ENCODE assay signal across 16 cellular contexts in genomic region chr17:13510062-13510461, GRCh38.
DNase-seq lines count a peak whose midpoint lies in the region; ATAC-seq, FAIRE-seq and TF ChIP-seq lines count a peak whose summit lies in the region.
"Had no signal": no experiment of that assay in that cellular context is flagged by ENCODE, and none has a peak within 500 bp of the region (broad histone marks: within the 10 kb centered on the region; RNA-seq: fewer than 3 reads in every experiment).

No MANE protein-coding gene starts in this region.

- POLR2A ChIA-PET in CD8-positive, alpha-beta memory T cell (lab: Charles Lee) = no interaction called here
- POLR2A ChIA-PET in GM12878 (lab: Charles Lee) = interaction anchor here (0.6 to 2.1 kb wide), 4 partner anchors 9 to 107 kb away, joined by 3 to 8 read pairs (median 4); no protein-coding TSS in a partner anchor

- H3K9me3 ChIP-seq in CD8-positive, alpha-beta memory T cell (ENCODE audit: low read length) = no peaks in the 10 kb centered on the region
- H3K9me3 ChIP-seq in GM12878 (replicated peaks; ENCODE audit: control insufficient read depth, insufficient read depth, low read length) = no peaks in the 10 kb centered on the region
- H3K9me3 ChIP-seq in suprapubic skin = no peaks in the 10 kb centered on the region
- H3K9me3 ChIP-seq: breast epithelium, ovary had no signal

- TF ChIP-seq EP300 in GM12878 (IDR thresholded peaks at IDR 0.05; ENCODE audit: borderline replicate concordance in 1 of 2, control insufficient read depth in 1 of 2, low read depth in 2 of 2, low read length in 2 of 2) = no peak
- no peak for TF ChIP-seq EP300 in suprapubic skin (IDR thresholded peaks at IDR 0.05)

- H3K4me1 Mint-ChIP-seq in CD8-positive, alpha-beta memory T cell = peaks cover 0 to 16% (median 0%) of the 10 kb centered on the region in 3 donors
- peaks cover 57% of the 10 kb centered on the region for H3K4me1 Mint-ChIP-seq in mesothelial cell of epicardium

- TF ChIP-seq RAD21 in GM12878 (IDR thresholded peaks at IDR 0.05; ENCODE audit: insufficient read depth, low read depth, low read length) = no peak

- RAD21 ChIA-PET in GM12878 (lab: Charles Lee; ENCODE audit: unreplicated experiment) = interaction anchor here (0.6 to 3.5 kb wide), 5 partner anchors 8 to 17 kb away, joined by 3 to 32 read pairs (median 5); no protein-coding TSS in a partner anchor

- no peaks in the 10 kb centered on the region for H3K27me3 ChIP-seq in CD8-positive, alpha-beta memory T cell (ENCODE audit: insufficient read depth, low read length, poor library complexity, severe bottlenecking)
- H3K27me3 ChIP-seq in GM12878 (replicated peaks in 1 of 2; ENCODE audit: control insufficient read depth in 2 of 2, insufficient read depth in 2 of 2, low read length in 1 of 2) (no peaks in the 10 kb centered on the region), suprapubic skin (no peaks in the 10 kb centered on the region)
- H3K27me3 ChIP-seq: breast epithelium, ovary had no signal

- no peaks in the 10 kb centered on the region for H3K4me1 ChIP-seq in CD8-positive, alpha-beta memory T cell (ENCODE audit: insufficient read depth, low read length)
- no peaks in the 10 kb centered on the region for H3K4me1 ChIP-seq in GM12878 (ENCODE audit: control insufficient read depth, insufficient read depth, low read length)
- no peaks in the 10 kb centered on the region for H3K4me1 ChIP-seq in suprapubic skin
- H3K4me1 ChIP-seq: breast epithelium had no signal

- BruUV-seq in GM12878 (replicated peaks; lab: Mats Ljungman, UMichigan) = TSS peak; percentile 67

- no peak overlapping the region for H3K4me3 ChIP-seq in CD8-positive, alpha-beta memory T cell (ENCODE audit: low read length)
- 0 out of 2 replicates have a peak overlapping the region, but pooled peaks have one; percentile 8 for H3K4me3 ChIP-seq in GM12878
- H3K4me3 ChIP-seq in suprapubic skin = no peak overlapping the region
- H3K4me3 ChIP-seq: breast epithelium, ovary had no signal

- H3K36me3 ChIP-seq in CD8-positive, alpha-beta memory T cell (ENCODE audit: insufficient read depth, low read length) = no peaks in the 10 kb centered on the region
- H3K36me3 ChIP-seq in GM12878 (ENCODE audit: control insufficient read depth in 2 of 2, insufficient read depth in 2 of 2, low read length in 1 of 2) (no peaks in the 10 kb centered on the region), suprapubic skin (no peaks in the 10 kb centered on the region)
- H3K36me3 ChIP-seq: breast epithelium, ovary had no signal

- H3K27me3 Mint-ChIP-seq in CD8-positive, alpha-beta memory T cell = peaks cover 5 to 9% of the 10 kb centered on the region in 2 donors
- H3K27me3 Mint-ChIP-seq in mesothelial cell of epicardium (ENCODE audit: low read depth) = no peaks in the 10 kb centered on the region

- H3K36me3 Mint-ChIP-seq in CD8-positive, alpha-beta memory T cell = no peaks in the 10 kb centered on the region
- H3K36me3 Mint-ChIP-seq in mesothelial cell of epicardium = no peaks in the 10 kb centered on the region

- SMC1A ChIA-PET in GM12878 (lab: Charles Lee; ENCODE audit: uncharacterized antibody, unreplicated experiment) = interaction anchor here (0.6 to 4.9 kb wide), 4 partner anchors 10 to 27 kb away, joined by 3 to 24 read pairs (median 12); no protein-coding TSS in a partner anchor

- H3K9ac ChIP-seq in GM12878 (ENCODE audit: control insufficient read depth, insufficient read depth, low read length) = no peak overlapping the region; the same call in 1 of the 2 replicates

- no peak for TF ChIP-seq CTCF in GM12878 (IDR thresholded peaks at IDR 0.05 in 2 of 3, conservative IDR thresholded peaks at IDR 0.05 in 1 of 3; ENCODE audit: control insufficient read depth in 2 of 3, extremely low read depth in 1 of 3, insufficient read depth in 1 of 3, low read depth in 3 of 3, low read length in 3 of 3)
- TF ChIP-seq CTCF in mesothelial cell of epicardium (IDR thresholded peaks at IDR 0.05; ENCODE audit: unreplicated experiment) = no peak
- no peak for TF ChIP-seq CTCF in suprapubic skin (IDR thresholded peaks at IDR 0.05)

- H3K4me3 Mint-ChIP-seq in CD8-positive, alpha-beta memory T cell = no peak overlapping the region
- peak overlapping the region; percentile 3 for H3K4me3 Mint-ChIP-seq in mesothelial cell of epicardium
- H3K4me3 Mint-ChIP-seq: activated CD8-positive, alpha-beta memory T cell treated with anti-CD3 and anti-CD28 coated beads, Interleukin-2, amount 10 ng/mL, durations not matched to agents 7 days and 5 days had no signal

- peak overlapping the region; percentile 40; the same call in 1 of the 2 replicates for H3K4me2 ChIP-seq in GM12878 (ENCODE audit: control insufficient read depth, insufficient read depth)

- peak; percentile 37 for ATAC-seq in HG03432 (IDR thresholded peaks at IDR 0.05; ENCODE audit: unreplicated experiment)
- ATAC-seq in GM12878 = no peak
- ATAC-seq in GM18909 (IDR thresholded peaks at IDR 0.05; ENCODE audit: poor library complexity, unreplicated experiment) = no peak
- ATAC-seq: activated CD8-positive, alpha-beta memory T cell treated with anti-CD3 and anti-CD28 coated beads, Interleukin-2, amount 10 ng/mL, durations not matched to agents 7 days and 5 days had no signal

- intact Hi-C loops in GM12878 (cut with micrococcal nuclease; ENCODE audit: unreplicated experiment) = no loop called here

- DNase-seq in CD8-positive, alpha-beta memory T cell = no peak
- DNase-seq in GM12878 (ENCODE audit: low read depth, low spot score) = no peak
- DNase-seq in mesothelial cell of epicardium (ENCODE audit: low spot score in 2 of 2, unreplicated experiment in 2 of 2) = no peak
- no peak for DNase-seq in dermis blood vessel endothelial cell
- DNase-seq in suprapubic skin (ENCODE audit: low spot score in 2 of 2) = no peak
- no peak for DNase-seq in NCI-H2107 treated with DMSO at 0.1 percent for 48 hours (lab: John Stamatoyannopoulos, UW; ENCODE audit: unreplicated experiment)
- DNase-seq: activated CD8-positive, alpha-beta memory T cell treated with anti-CD3 and anti-CD28 coated beads, Interleukin-2, amount 10 ng/mL, durations not matched to agents 7 days and 5 days; DMS153; effector memory CD4-positive, alpha-beta T cell; islet precursor cell; NCI-H2081 had no signal

- peak overlapping the region; percentile 50 for H2AFZ ChIP-seq in GM12878 (ENCODE audit: control insufficient read depth, low read depth, low read length)

- peak overlapping the region in 1 of 8 donors; percentile 28 for H3K27ac Mint-ChIP-seq in CD8-positive, alpha-beta memory T cell
- H3K27ac Mint-ChIP-seq in mesothelial cell of epicardium = peak overlapping the region; percentile 8
- H3K27ac Mint-ChIP-seq: activated CD8-positive, alpha-beta memory T cell treated with anti-CD3 and anti-CD28 coated beads, Interleukin-2, amount 10 ng/mL, durations not matched to agents 7 days and 5 days had no signal

- WGBS in GM12878 (ENCODE audit: insufficient coverage, insufficient replicate concordance, low lambda C conversion rate, missing lambda C conversion rate) = 17% methylated on average over 6 of the region's 6 CpGs
- 51% methylated on average over 6 of the region's 6 CpGs for WGBS in suprapubic skin

- in situ Hi-C loops in GM12878 (cut with MboI) = no loop called here

- TF ChIP-seq POLR2A in GM12878 (IDR thresholded peaks at IDR 0.05; ENCODE audit: low read depth, low read length) (no peak), suprapubic skin (IDR thresholded peaks at IDR 0.05) (no peak)

- H3K9me3 Mint-ChIP-seq in CD8-positive, alpha-beta memory T cell = no peaks in the 10 kb centered on the region
- no peaks in the 10 kb centered on the region for H3K9me3 Mint-ChIP-seq in mesothelial cell of epicardium

- no peak for FAIRE-seq in GM12878 (lab: Jason Lieb, UNC)
- FAIRE-seq: TTC549 had no signal

- CTCF ChIA-PET in CD8-positive, alpha-beta memory T cell (lab: Charles Lee) = no interaction called here
- CTCF ChIA-PET in GM12878 (lab: Yijun Ruan, JAX) = interaction anchor here (0.6 to 2.7 kb wide), 5 partner anchors 9 to 173 kb away, joined by 3 to 12 read pairs (median 4); no protein-coding TSS in a partner anchor

- H4K20me1 ChIP-seq in GM12878 (ENCODE audit: control insufficient read depth, insufficient read depth) = no peaks in the 10 kb centered on the region

- no peaks in the 10 kb centered on the region for H3K79me2 ChIP-seq in GM12878 (ENCODE audit: control insufficient read depth, insufficient read depth, low read length)

- peak overlapping the region; percentile 62 for H3K27ac ChIP-seq in CD8-positive, alpha-beta memory T cell (ENCODE audit: low read depth, low read length)
- H3K27ac ChIP-seq in GM12878 (ENCODE audit: control insufficient read depth, insufficient read depth) = peak overlapping the region; percentile 38; the same call in 1 of the 2 replicates
- H3K27ac ChIP-seq in suprapubic skin = no peak overlapping the region
- H3K27ac ChIP-seq: breast epithelium had no signal

TF ChIP-seq in GM12878, 131 proteins besides CTCF, POLR2A, EP300 and RAD21:
- TF ChIP-seq MTA2 (IDR thresholded peaks at IDR 0.05; ENCODE audit: low read depth) (no peak), ZNF274 (IDR thresholded peaks at IDR 0.05; ENCODE audit: insufficient read depth, insufficient read length) (no peak)
